Comparison of ENCODE assay signal across 24 cellular contexts in genomic region chr12:79707830-79708229, GRCh38.
"Had no signal": no experiment of that assay in that cellular context is flagged by ENCODE, and none has a peak within 500 bp of the region (broad histone marks: within the 10 kb centered on the region; RNA-seq: fewer than 3 reads in every experiment).

No MANE protein-coding gene starts in this region.

- ATAC-seq: left lobe of liver; natural killer cell treated with Interleukin-12 subunit alpha and Interleukin-12 subunit beta and Interleukin-15 and Interleukin-18, amount 100 ng/mL, for 72 hours; pancreas; sciatic nerve; stimulated activated naive CD8-positive, alpha-beta T cell treated with anti-CD3 and anti-CD28 coated beads, Interleukin-15, amount 100 ng/mL, for 72 hours; upper lobe of right lung had no signal

- H3K4me3 Mint-ChIP-seq: memory B cell; naive B cell; natural killer cell treated with Interleukin-12 subunit alpha and Interleukin-12 subunit beta and Interleukin-15 and Interleukin-18, amount 100 ng/mL, for 72 hours; neural crest cell; stimulated activated naive CD8-positive, alpha-beta T cell treated with anti-CD3 and anti-CD28 coated beads, Interleukin-15, amount 100 ng/mL, for 72 hours had no signal

- H3K4me1 ChIP-seq: pancreas, suprapubic skin, transverse colon, upper lobe of right lung, uterus had no signal

- H3K27ac Mint-ChIP-seq: memory B cell; naive B cell; natural killer cell treated with Interleukin-12 subunit alpha and Interleukin-12 subunit beta and Interleukin-15 and Interleukin-18, amount 100 ng/mL, for 72 hours; stimulated activated naive CD8-positive, alpha-beta T cell treated with anti-CD3 and anti-CD28 coated beads, Interleukin-15, amount 100 ng/mL, for 72 hours had no signal

- H3K36me3 Mint-ChIP-seq: naive B cell; natural killer cell treated with Interleukin-12 subunit alpha and Interleukin-12 subunit beta and Interleukin-15 and Interleukin-18, amount 100 ng/mL, for 72 hours had no signal

- H3K4me1 Mint-ChIP-seq: memory B cell; naive B cell; neural crest cell; stimulated activated naive CD8-positive, alpha-beta T cell treated with anti-CD3 and anti-CD28 coated beads, Interleukin-15, amount 100 ng/mL, for 72 hours had no signal

- DNase-seq: dorsolateral prefrontal cortex; effector CD4-positive, alpha-beta T cell; naive B cell; pancreas; stimulated activated CD4-positive, alpha-beta T cell treated with anti-CD3 and anti-CD28 coated beads, Interleukin-12 subunit alpha, Interleukin-12 subunit beta, amount 100 ng/mL, for 4 hours; stimulated activated CD4-positive, alpha-beta T cell treated with anti-CD3 and anti-CD28 coated beads, Interleukin-1b, Interleukin-23, amount 100 ng/mL, for 48 hours; stimulated activated CD4-positive, alpha-beta T cell treated with anti-CD3 and anti-CD28 coated beads, Interleukin-4, amount 100 ng/mL, for 1 hour; stimulated activated CD8-positive, alpha-beta memory T cell treated with anti-CD3 and anti-CD28 coated beads, Interleukin-4, amount 100 ng/mL, for 48 hours; stimulated activated naive CD4-positive, alpha-beta T cell; stimulated activated naive CD8-positive, alpha-beta T cell treated with anti-CD3 and anti-CD28 coated beads, Interleukin-15, amount 100 ng/mL, for 72 hours; transverse colon; upper lobe of right lung; uterus had no signal

- H3K9me3 Mint-ChIP-seq: natural killer cell treated with Interleukin-12 subunit alpha and Interleukin-12 subunit beta and Interleukin-15 and Interleukin-18, amount 100 ng/mL, for 72 hours; neural crest cell; stimulated activated naive CD8-positive, alpha-beta T cell treated with anti-CD3 and anti-CD28 coated beads, Interleukin-15, amount 100 ng/mL, for 72 hours had no signal

- H3K27me3 Mint-ChIP-seq: stimulated activated naive CD8-positive, alpha-beta T cell treated with anti-CD3 and anti-CD28 coated beads, Interleukin-15, amount 100 ng/mL, for 72 hours had no signal

- FAIRE-seq: frontal cortex, keratinocyte, pancreas had no signal

- H3K27me3 ChIP-seq: pancreas, transverse colon, upper lobe of right lung, uterus had no signal

- H3K27ac ChIP-seq: dorsolateral prefrontal cortex, neutrophil, pancreas, suprapubic skin, transverse colon, upper lobe of right lung, uterus had no signal

- H3K36me3 ChIP-seq: neutrophil, pancreas, suprapubic skin, transverse colon, upper lobe of right lung, uterus had no signal

- H3K9me3 ChIP-seq: neutrophil, pancreas, suprapubic skin, transverse colon, upper lobe of right lung, uterus had no signal

- H3K4me3 ChIP-seq: dorsolateral prefrontal cortex, lung, pancreas, smooth muscle cell, suprapubic skin, transverse colon, upper lobe of right lung, uterus had no signal

- H3K4me2 ChIP-seq: smooth muscle cell had no signal
